1 cellular context compared by ENCODE assay signal in genomic region chr10:128062837-128063563, GRCh38.
TF ChIP-seq lines count a peak whose summit lies in the region.

No MANE protein-coding gene starts in this region.

TF ChIP-seq in K562, 482 proteins besides CTCF, POLR2A, EP300 and RAD21 (continued from another document):
- TF ChIP-seq GTF3C2 (IDR thresholded peaks at IDR 0.05; ENCODE audit: borderline replicate concordance, extremely low read depth, insufficient read length) (no peak), ETV6 (IDR thresholded peaks at IDR 0.05; ENCODE audit: borderline replicate concordance in 1 of 2, low read depth in 2 of 2, low read length in 1 of 2) (peak; percentile 49 to 91), ETV6 (CRISPR knock-in tag; IDR thresholded peaks at IDR 0.05; ENCODE audit: borderline replicate concordance) (no peak), NCOR1 (IDR thresholded peaks at IDR 0.05) (no peak), MAFG (tag; conservative IDR thresholded peaks at IDR 0.05) (no peak), ZNF347 (CRISPR knock-in tag; IDR thresholded peaks at IDR 0.05; ENCODE audit: low read depth) (no peak), RCOR1 (IDR thresholded peaks at IDR 0.05; ENCODE audit: borderline replicate concordance in 1 of 2, low read depth in 2 of 2, low read length in 2 of 2) (no peak), ZNF512 (tag; IDR thresholded peaks at IDR 0.05) (no peak), CBX2 (IDR thresholded peaks at IDR 0.05; ENCODE audit: insufficient read depth, low read length, poor library complexity, severe bottlenecking) (no peak), SPI1 (IDR thresholded peaks at IDR 0.05; ENCODE audit: borderline replicate concordance, low read depth, low read length) (peak; percentile 58; the same call in 1 of the 2 replicates), ATF1 (CRISPR knock-in tag; IDR thresholded peaks at IDR 0.05) (no peak), ATF1 (tag; IDR thresholded peaks at IDR 0.05) (no peak), NFIX (CRISPR knock-in tag; IDR thresholded peaks at IDR 0.05; ENCODE audit: low read depth) (no peak), HINFP (tag; conservative IDR thresholded peaks at IDR 0.05; ENCODE audit: low read depth) (no peak), GABPA (tag; conservative IDR thresholded peaks at IDR 0.05; ENCODE audit: low read depth) (peak; percentile 79), LARP7 (IDR thresholded peaks at IDR 0.05) (no peak), RBM17 (IDR thresholded peaks at IDR 0.05; ENCODE audit: borderline replicate concordance, low read depth, low read length) (no peak), ZBTB40 (IDR thresholded peaks at IDR 0.05) (peak; percentile 38; the same call in 1 of the 2 replicates), ZBTB40 (CRISPR knock-in tag; IDR thresholded peaks at IDR 0.05) (no peak), ZNF217 (CRISPR knock-in tag; IDR thresholded peaks at IDR 0.05) (no peak), ETV1 (tag; conservative IDR thresholded peaks at IDR 0.05; ENCODE audit: low read depth) (0 out of 2 replicates have a peak, but pooled peaks have one; percentile 18), E2F4 (CRISPR knock-in tag; IDR thresholded peaks at IDR 0.05; ENCODE audit: low read depth) (no peak), ATF7 (IDR thresholded peaks at IDR 0.05) (no peak)
